ENCODE assay signal across 11 cellular contexts in the genomic region with DNA sequence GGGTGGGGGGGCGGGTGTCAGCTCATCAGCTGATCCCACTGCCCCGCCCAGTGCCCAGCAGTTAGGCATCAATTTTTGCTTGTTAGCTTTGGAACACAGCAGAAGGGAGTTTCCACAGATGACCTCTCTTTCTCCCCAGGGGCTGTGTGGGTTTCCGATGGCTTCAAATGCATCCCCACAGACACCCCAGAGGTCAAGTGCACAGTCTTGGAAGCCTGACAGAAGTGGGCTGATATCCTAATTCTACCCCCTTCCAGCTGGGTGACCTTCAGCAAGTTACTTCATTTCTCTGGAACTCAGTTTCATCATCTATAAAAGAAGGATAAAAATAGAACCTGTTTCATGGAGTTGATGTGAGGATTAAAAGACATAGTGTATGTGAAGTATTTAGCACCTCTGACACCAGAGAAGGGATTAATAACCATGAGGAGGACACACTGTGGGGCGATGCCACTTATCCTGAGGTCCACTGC. TPM values are rescaled to one million over a fixed set of nuclear protein-coding genes. Genes with fewer than 3 reads are reported as not detected.
DNase-seq lines count a peak whose midpoint lies in the region; ATAC-seq, FAIRE-seq and TF ChIP-seq lines count a peak whose summit lies in the region.
"Had no signal": no experiment of that assay in that cellular context is flagged by ENCODE, and none has a peak within 500 bp of the region (broad histone marks: within the 10 kb centered on the region; RNA-seq: fewer than 3 reads in every experiment).

No MANE protein-coding gene starts in this region.

- no peak overlapping the region for H3K4me3 ChIP-seq in heart right ventricle
- H3K4me3 ChIP-seq in small intestine (ENCODE audit: low read depth in 1 of 2, low read length in 2 of 2): no peak overlapping the region

- DNase-seq in AG20443 (ENCODE audit: low spot score) (peak; percentile 57), heart right ventricle (no peak), NCI-H1436 (lab: John Stamatoyannopoulos, UW) (no peak), small intestine (no peak), SHP77 treated with DMSO at 0.1 percent for 48 hours (lab: John Stamatoyannopoulos, UW) (no peak)
- DNase-seq: activated CD8-positive, alpha-beta T cell treated with anti-CD3 and anti-CD28 coated beads, Interleukin-2, amount 10 ng/mL, durations not matched to agents 7 days and 5 days; central memory CD4-positive, alpha-beta T cell; NCI-H524 had no signal

- no peaks in the 10 kb centered on the region for H3K36me3 ChIP-seq in heart right ventricle
- H3K36me3 ChIP-seq in small intestine (ENCODE audit: control insufficient read depth in 2 of 2, insufficient read depth in 2 of 2, low read length in 2 of 2): no peaks in the 10 kb centered on the region

- H3K27ac ChIP-seq in heart right ventricle (peak overlapping the region in 4 of 10 donors; percentile 16 to 56 (median 24)), small intestine (ENCODE audit: low read depth in 1 of 2, low read length in 1 of 2) (no peak overlapping the region)

- no peaks in the 10 kb centered on the region for H3K27me3 Mint-ChIP-seq in activated T-helper 17 cell treated with anti-CD3 and anti-CD28 coated beads, Interleukin-2, amount 50 U/mL, for 72 hours

- H3K4me1 ChIP-seq in heart right ventricle (peaks cover 0 to 25% (median 10%) of the 10 kb centered on the region in 9 donors), small intestine (ENCODE audit: control insufficient read depth in 2 of 2, insufficient read depth in 1 of 2, low read depth in 1 of 2, low read length in 1 of 2) (peaks cover 0 to 5% of the 10 kb centered on the region in 2 donors)

- 55 to 60% methylated on average over 4 of the region's 4 CpGs for WGBS in heart right ventricle, 2 donors
- WGBS in small intestine, 3 donors: 71 to 74% (median 72%) methylated on average over 4 of the region's 4 CpGs

- no peak overlapping the region for H3K27ac Mint-ChIP-seq in activated T-helper 17 cell treated with anti-CD3 and anti-CD28 coated beads, Interleukin-2, amount 50 U/mL, for 72 hours

- ATAC-seq in GM19351 (IDR thresholded peaks at IDR 0.05; ENCODE audit: unreplicated experiment): peak; percentile 39
- ATAC-seq in HG03432 (IDR thresholded peaks at IDR 0.05; ENCODE audit: unreplicated experiment): peak; percentile 53
- ATAC-seq in heart right ventricle: peak in 7 of 8 donors; percentile 43 to 86 (median 68)
- ATAC-seq in activated T-helper 17 cell treated with anti-CD3 and anti-CD28 coated beads, Interleukin-2, amount 50 U/mL, for 72 hours (replicated peaks): no peak
- ATAC-seq: activated CD8-positive, alpha-beta T cell treated with anti-CD3 and anti-CD28 coated beads, Interleukin-2, amount 10 ng/mL, durations not matched to agents 7 days and 5 days had no signal

- no peak for TF ChIP-seq CTCF in heart right ventricle (IDR thresholded peaks at IDR 0.05)

- H3K36me3 Mint-ChIP-seq in activated T-helper 17 cell treated with anti-CD3 and anti-CD28 coated beads, Interleukin-2, amount 50 U/mL, for 72 hours (ENCODE audit: low read depth): peaks cover 19% of the 10 kb centered on the region

- H3K27me3 ChIP-seq in heart right ventricle: no peaks in the 10 kb centered on the region
- no peaks in the 10 kb centered on the region for H3K27me3 ChIP-seq in small intestine (ENCODE audit: control insufficient read depth in 2 of 2, insufficient read depth in 2 of 2, low read length in 2 of 2)

- H3K4me1 Mint-ChIP-seq in activated T-helper 17 cell treated with anti-CD3 and anti-CD28 coated beads, Interleukin-2, amount 50 U/mL, for 72 hours: peaks cover 47% of the 10 kb centered on the region

- H3K9me3 Mint-ChIP-seq in activated T-helper 17 cell treated with anti-CD3 and anti-CD28 coated beads, Interleukin-2, amount 50 U/mL, for 72 hours: no peaks in the 10 kb centered on the region

- intact Hi-C loops in heart right ventricle (cut with DNase I): no loop called here

- no peak overlapping the region for H3K4me3 Mint-ChIP-seq in activated T-helper 17 cell treated with anti-CD3 and anti-CD28 coated beads, Interleukin-2, amount 50 U/mL, for 72 hours
- H3K4me3 Mint-ChIP-seq: activated CD8-positive, alpha-beta T cell treated with anti-CD3 and anti-CD28 coated beads, Interleukin-2, amount 10 ng/mL, durations not matched to agents 7 days and 5 days had no signal

- FAIRE-seq in small intestine (lab: Jason Lieb, UNC): no peak

- no peaks in the 10 kb centered on the region for H3K9me3 ChIP-seq in heart right ventricle
- H3K9me3 ChIP-seq in small intestine (ENCODE audit: control insufficient read depth, low read depth): no peaks in the 10 kb centered on the region

RNA-seq across cellular contexts. Expression of a gene that starts 22.0 kb away (rescaled TPM):
- total RNA-seq in heart right ventricle: 1 to 10 TPM in 6 of 10 donors, under 1 TPM in 4; 0.31 to 2.9 (median 1.6) TPM
- under 1 TPM; 0.22 to 0.84 TPM for polyA plus RNA-seq in heart right ventricle
- 1 to 10 TPM; 4.7 to 8.0 TPM for total RNA-seq in activated T-helper 17 cell treated with anti-CD3 and anti-CD28 coated beads, Interleukin-2, amount 50 U/mL, for 72 hours
- 1 to 10 TPM in 1 of 3 donors, under 1 TPM in 2; 0.22 to 2.0 (median 0.54) TPM for polyA plus RNA-seq in small intestine
